ENCODE assay signal across 34 cellular contexts in genomic region chr14:92430686-92431085, GRCh38.
"Had no signal": no experiment of that assay in that cellular context is flagged by ENCODE, and none has a peak within 500 bp of the region (broad histone marks: within the 10 kb centered on the region; RNA-seq: fewer than 3 reads in every experiment).

No MANE protein-coding gene starts in this region.

- H3K4me3 Mint-ChIP-seq: activated B cell treated with CpG ODN at 0.5 μM for 24 hours; activated CD4-positive, alpha-beta memory T cell treated with anti-CD3 and anti-CD28 coated beads for 36 hours; activated naive CD4-positive, alpha-beta T cell treated with anti-CD3 and anti-CD28 coated beads for 36 hours; activated T-cell treated with anti-CD3 and anti-CD28 coated beads, Interleukin-2, amount 50 U/mL, for 4 hours; activated T-helper 1 cell treated with anti-CD3 and anti-CD28 coated beads, Interleukin-12 subunit alpha, Interleukin-12 subunit beta, Interleukin-2, Interleukin-4 antibody, amounts not matched to agents 30 ng/mL and 10 ng/mL and 1 ng/mL, durations not matched to agents 14 hours and 24 hours and 36 hours; T-helper 1 cell treated with Interleukin-12 subunit alpha and Interleukin-12 subunit beta and Interleukin-4 antibody, amounts not matched to agents 30 μg/mL and 1 μg/mL, for 36 hours; T-helper 2 cell treated with Interferon-gamma antibody and Interleukin-4, amounts not matched to agents 5 μg/mL and 100 μg/mL, for 36 hours had no signal

- H3K36me3 Mint-ChIP-seq: activated CD4-positive, alpha-beta memory T cell treated with anti-CD3 and anti-CD28 coated beads for 36 hours had no signal

- ATAC-seq: activated T-cell treated with anti-CD3 and anti-CD28 coated beads, Interleukin-2, amount 50 U/mL, for 4 hours; body of pancreas had no signal

- H3K4me3 ChIP-seq: adrenal gland, body of pancreas, breast epithelium, Peyer's patch, SJSA1 had no signal

- H3K27ac Mint-ChIP-seq: activated B cell treated with CpG ODN at 0.5 μM for 24 hours; activated CD4-positive, alpha-beta memory T cell treated with anti-CD3 and anti-CD28 coated beads for 36 hours; activated naive CD4-positive, alpha-beta T cell treated with anti-CD3 and anti-CD28 coated beads for 36 hours; activated T-helper 1 cell treated with anti-CD3 and anti-CD28 coated beads, Interleukin-12 subunit alpha, Interleukin-12 subunit beta, Interleukin-2, Interleukin-4 antibody, amounts not matched to agents 30 ng/mL and 10 ng/mL and 1 ng/mL, durations not matched to agents 14 hours and 24 hours and 36 hours; T-helper 1 cell treated with Interleukin-12 subunit alpha and Interleukin-12 subunit beta and Interleukin-4 antibody, amounts not matched to agents 30 μg/mL and 1 μg/mL, for 36 hours; T-helper 2 cell treated with Interferon-gamma antibody and Interleukin-4, amounts not matched to agents 5 μg/mL and 100 μg/mL, for 36 hours had no signal

- H3K27ac ChIP-seq: adrenal gland, body of pancreas, breast epithelium, Peyer's patch, SJSA1 had no signal

- FAIRE-seq: astrocyte, TTC549 had no signal

- DNase-seq: activated B cell treated with CpG ODN at 0.5 μM for 24 hours; activated CD4-positive, alpha-beta memory T cell treated with anti-CD3 and anti-CD28 coated beads for 36 hours; activated CD4-positive, alpha-beta T cell treated with anti-CD3 and anti-CD28 coated beads for 4 hours; activated CD4-positive, alpha-beta T cell treated with anti-CD3 and anti-CD28 coated beads, Interleukin-2, amount 50 U/mL, for 1 hour; activated CD4-positive, CD25-positive, alpha-beta regulatory T cell treated with anti-CD3 and anti-CD28 coated beads, Interleukin-2, amount 50 U/mL, for 72 hours; activated CD8-positive, alpha-beta memory T cell treated with anti-CD3 and anti-CD28 coated beads, Interleukin-2, amount 50 U/mL, for 4 hours; activated gamma-delta T cell treated with Interleukin-2 at 50 U/mL for 16 hours; activated naive CD4-positive, alpha-beta T cell treated with anti-CD3 and anti-CD28 coated beads for 36 hours; activated T-cell treated with anti-CD3 and anti-CD28 coated beads for 4 hours; activated T-cell treated with anti-CD3 and anti-CD28 coated beads, Interleukin-2, amount 50 U/mL, for 4 hours; adrenal gland; body of pancreas; NCI-H1092 treated with DMSO at 0.1 percent for 48 hours; NCI-H1417; NCI-H146; NCI-H187 treated with DMSO at 0.1 percent for 48 hours; NCI-H2081; NCI-H2171 treated with DMSO at 0.1 percent for 48 hours; NCI-H2227 treated with DMSO at 0.1 percent for 48 hours; NCI-H446; NCI-H510A treated with DMSO at 0.1 percent for 48 hours; NCI-H526 treated with DMSO at 0.1 percent for 48 hours; NCI-H774; Peyer's patch; RPMI8226; SHP77 treated with DMSO at 0.1 percent for 48 hours; SK-N-SH had no signal

- H3K9me3 Mint-ChIP-seq: activated T-helper 1 cell treated with anti-CD3 and anti-CD28 coated beads, Interleukin-12 subunit alpha, Interleukin-12 subunit beta, Interleukin-2, Interleukin-4 antibody, amounts not matched to agents 30 ng/mL and 10 ng/mL and 1 ng/mL, durations not matched to agents 14 hours and 24 hours and 36 hours; T-helper 1 cell treated with Interleukin-12 subunit alpha and Interleukin-12 subunit beta and Interleukin-4 antibody, amounts not matched to agents 30 μg/mL and 1 μg/mL, for 36 hours; T-helper 2 cell treated with Interferon-gamma antibody and Interleukin-4, amounts not matched to agents 5 μg/mL and 100 μg/mL, for 36 hours had no signal

- H3K9me3 ChIP-seq: adrenal gland, body of pancreas, breast epithelium, Peyer's patch, SJSA1, SK-N-SH had no signal

- H3K27me3 ChIP-seq: adrenal gland, body of pancreas, breast epithelium, Peyer's patch, SJSA1 had no signal
